Comparison of ENCODE assay signal across 11 cellular contexts in the genomic region with DNA sequence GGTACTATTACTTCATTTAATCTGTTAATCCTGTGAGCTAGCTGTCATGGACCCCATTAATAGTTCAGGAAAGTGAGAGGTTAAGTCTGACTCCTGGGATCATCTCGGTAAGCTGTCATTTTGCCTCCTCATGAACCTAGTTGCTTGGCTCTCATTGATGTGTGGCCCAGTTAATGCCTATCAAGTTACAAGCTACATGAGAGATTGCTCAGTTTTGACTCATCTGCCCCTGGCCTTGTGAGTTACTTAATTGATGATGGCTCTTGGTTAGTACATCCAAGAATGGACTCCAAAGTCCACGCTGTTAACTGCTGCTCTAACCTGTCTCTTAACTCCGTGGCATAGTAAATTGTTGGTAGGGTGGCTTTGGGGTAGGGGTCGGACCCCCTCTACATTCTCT. TPM values are rescaled to one million over a fixed set of nuclear protein-coding genes. Genes with fewer than 3 reads are reported as not detected.
DNase-seq lines count a peak whose midpoint lies in the region; ATAC-seq, FAIRE-seq and TF ChIP-seq lines count a peak whose summit lies in the region.
"Had no signal": no experiment of that assay in that cellular context is flagged by ENCODE, and none has a peak within 500 bp of the region (broad histone marks: within the 10 kb centered on the region; RNA-seq: fewer than 3 reads in every experiment).

No MANE protein-coding gene starts in this region.

- RAD21 ChIA-PET in GM12878 (lab: Charles Lee; ENCODE audit: unreplicated experiment) = no interaction called here

- TF ChIP-seq CTCF in GM12878 (IDR thresholded peaks at IDR 0.05 in 2 of 3, conservative IDR thresholded peaks at IDR 0.05 in 1 of 3; ENCODE audit: control insufficient read depth in 2 of 3, extremely low read depth in 1 of 3, insufficient read depth in 1 of 3, low read depth in 3 of 3, low read length in 3 of 3) (no peak), right lobe of liver (IDR thresholded peaks at IDR 0.05) (no peak)

- peaks cover 96% of the 10 kb centered on the region for H3K4me1 ChIP-seq in BLaER1
- peaks cover 39% of the 10 kb centered on the region for H3K4me1 ChIP-seq in GM12878 (ENCODE audit: control insufficient read depth, insufficient read depth, low read length)
- peaks cover 0 to 54% (median 16%) of the 10 kb centered on the region in 4 donors for H3K4me1 ChIP-seq in right lobe of liver

- no peak for TF ChIP-seq RAD21 in GM12878 (IDR thresholded peaks at IDR 0.05; ENCODE audit: insufficient read depth, low read depth, low read length)

- peak; percentile 23 for FAIRE-seq in HTR-8/SVneo (lab: Jason Lieb, UNC)
- FAIRE-seq in GM12878 (lab: Jason Lieb, UNC) = no peak

- H3K4me3 ChIP-seq in BLaER1 = no peak overlapping the region
- H3K4me3 ChIP-seq in GM12878 = no peak overlapping the region
- no peak overlapping the region for H3K4me3 ChIP-seq in right lobe of liver
- H3K4me3 ChIP-seq: neural progenitor cell had no signal

- CTCF ChIA-PET in GM12878 (lab: Yijun Ruan, JAX) = interaction anchor here (1.4 kb wide), 2 partner anchors 12 to 128 kb away, joined by 3 read pairs; no protein-coding TSS in a partner anchor

- SMC1A ChIA-PET in GM12878 (lab: Charles Lee; ENCODE audit: uncharacterized antibody, unreplicated experiment) = no interaction called here

- TF ChIP-seq POLR2A in GM12878 (IDR thresholded peaks at IDR 0.05; ENCODE audit: low read depth, low read length) (no peak; the same call in 1 of the 2 replicates), right lobe of liver (IDR thresholded peaks at IDR 0.05) (no peak)

- TF ChIP-seq EP300 in GM12878 (IDR thresholded peaks at IDR 0.05; ENCODE audit: borderline replicate concordance in 1 of 2, control insufficient read depth in 1 of 2, low read depth in 2 of 2, low read length in 2 of 2) = no peak

- DNase-seq in HTR-8/SVneo (ENCODE audit: insufficient read length, low spot score) = peak; percentile 75
- no peak for DNase-seq in GM12878 (ENCODE audit: low read depth, low spot score)
- no peak for DNase-seq in right lobe of liver
- DNase-seq in globus pallidus (ENCODE audit: low spot score) = no peak
- DNase-seq in pons (ENCODE audit: low spot score) = no peak
- DNase-seq: activated naive CD4-positive, alpha-beta T cell; NCI-H2227 treated with DMSO at 0.1 percent for 48 hours had no signal

- intact Hi-C loops in GM12878 (cut with micrococcal nuclease; ENCODE audit: unreplicated experiment) = no loop called here
- intact Hi-C loops in right lobe of liver (cut with DNase I) = no loop called here

- in situ Hi-C loops in GM12878 (cut with MboI) = no loop called here

- H3K4me2 ChIP-seq in BLaER1 (peak overlapping the region; percentile 68), GM12878 (ENCODE audit: control insufficient read depth, insufficient read depth) (no peak overlapping the region)
- H3K4me2 ChIP-seq: neural progenitor cell had no signal

- H3K36me3 ChIP-seq in BLaER1 = peaks cover 62% of the 10 kb centered on the region
- peaks cover 2 to 4% of the 10 kb centered on the region in 2 experiments for H3K36me3 ChIP-seq in GM12878 (ENCODE audit: control insufficient read depth in 2 of 2, insufficient read depth in 2 of 2, low read length in 1 of 2)
- no peaks in the 10 kb centered on the region for H3K36me3 ChIP-seq in right lobe of liver
- H3K36me3 ChIP-seq: neural progenitor cell had no signal

- H3K27ac ChIP-seq in BLaER1 = no peak overlapping the region
- no peak overlapping the region for H3K27ac ChIP-seq in GM12878 (ENCODE audit: control insufficient read depth, insufficient read depth)
- no peak overlapping the region for H3K27ac ChIP-seq in right lobe of liver
- H3K27ac ChIP-seq: neural progenitor cell had no signal

- ATAC-seq in GM12878 (peak; percentile 10; the same call in 1 of the 3 replicates), right lobe of liver (peak; percentile 32 to 79 (median 64)), HG03457 (IDR thresholded peaks at IDR 0.05; ENCODE audit: unreplicated experiment) (no peak), HG02798 (IDR thresholded peaks at IDR 0.05; ENCODE audit: poor library complexity, unreplicated experiment) (no peak)

- WGBS in GM12878 (ENCODE audit: insufficient coverage, insufficient replicate concordance, low lambda C conversion rate, missing lambda C conversion rate) = 96% methylated on average over 4 of the region's 4 CpGs
- WGBS in right lobe of liver (ENCODE audit: insufficient coverage, low coverage, low lambda C conversion rate, missing lambda C conversion rate) = 40% methylated on average over 4 of the region's 4 CpGs

- H4K20me1 ChIP-seq in BLaER1 (peaks cover 100% of the 10 kb centered on the region), GM12878 (ENCODE audit: control insufficient read depth, insufficient read depth) (peaks cover 17% of the 10 kb centered on the region)

- H3K27me3 ChIP-seq in BLaER1 (no peaks in the 10 kb centered on the region), GM12878 (replicated peaks in 1 of 2; ENCODE audit: control insufficient read depth in 2 of 2, insufficient read depth in 2 of 2, low read length in 1 of 2) (no peaks in the 10 kb centered on the region), right lobe of liver (no peaks in the 10 kb centered on the region)
- H3K27me3 ChIP-seq: neural progenitor cell had no signal

- POLR2A ChIA-PET in GM12878 (lab: Charles Lee) = no interaction called here

- H3K79me2 ChIP-seq in GM12878 (ENCODE audit: control insufficient read depth, insufficient read depth, low read length) = peaks cover 95% of the 10 kb centered on the region

- BruUV-seq in GM12878 (replicated peaks; lab: Mats Ljungman, UMichigan) = no TSS peak

- H3K9ac ChIP-seq in BLaER1 = no peak overlapping the region
- H3K9ac ChIP-seq in GM12878 (ENCODE audit: control insufficient read depth, insufficient read depth, low read length) = no peak overlapping the region
- H3K9ac ChIP-seq: neural progenitor cell had no signal

- H3K9me3 ChIP-seq in BLaER1 (no peaks in the 10 kb centered on the region), GM12878 (replicated peaks; ENCODE audit: control insufficient read depth, insufficient read depth, low read length) (no peaks in the 10 kb centered on the region), right lobe of liver (no peaks in the 10 kb centered on the region)

- no peak overlapping the region for H2AFZ ChIP-seq in GM12878 (ENCODE audit: control insufficient read depth, low read depth, low read length)
- H2AFZ ChIP-seq: neural progenitor cell had no signal

TF ChIP-seq in GM12878, 131 proteins besides CTCF, POLR2A, EP300 and RAD21 (continues in another document):
- no peak for TF ChIP-seq SMC3 (IDR thresholded peaks at IDR 0.05; ENCODE audit: borderline replicate concordance, low read length)
- TF ChIP-seq ZNF687 (IDR thresholded peaks at IDR 0.05) = no peak
- TF ChIP-seq MTA2 (IDR thresholded peaks at IDR 0.05; ENCODE audit: low read depth) = no peak
- TF ChIP-seq, protein P1, sequence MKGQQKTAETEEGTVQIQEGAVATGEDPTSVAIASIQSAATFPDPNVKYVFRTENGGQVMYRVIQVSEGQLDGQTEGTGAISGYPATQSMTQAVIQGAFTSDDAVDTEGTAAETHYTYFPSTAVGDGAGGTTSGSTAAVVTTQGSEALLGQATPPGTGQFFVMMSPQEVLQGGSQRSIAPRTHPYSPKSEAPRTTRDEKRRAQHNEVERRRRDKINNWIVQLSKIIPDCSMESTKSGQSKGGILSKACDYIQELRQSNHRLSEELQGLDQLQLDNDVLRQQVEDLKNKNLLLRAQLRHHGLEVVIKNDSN (IDR thresholded peaks at IDR 0.05; ENCODE audit: borderline replicate concordance, extremely low read length, insufficient read depth, low read depth, low read length) = no peak

RNA-seq across cellular contexts. Expression of gene LARP1, which starts 23.9 kb away (rescaled TPM):
- 116 and 118 TPM in 2 replicates for total RNA-seq in GM12878 (2013; cell fraction: nucleolus; rRNA removed)
- total RNA-seq in GM12878 (2014; rRNA removed) (54.0 and 63.2 TPM in 2 replicates), GM12878 (2014; rRNA removed; fragmentation: Illumina TruSeq; extraction: Trizol) (59.8 and 63.1 TPM in 2 replicates), GM12878 (2021) (219 and 227 TPM in 2 replicates), right lobe of liver (10 to 100 TPM; 58.2 to 85.7 (median 73.0) TPM)
- 45.4 TPM for polyA plus RNA-seq in GM12878 (2011; ENCODE audit: low read depth)
- polyA plus RNA-seq in GM12878 (2011; rRNA removed) (30.0 and 58.4 TPM in 2 replicates), GM12878 (2014; fragmentation: Illumina TruSeq; extraction: Trizol) (132 and 140 TPM in 2 replicates), GM12878 (2014; fragmentation: Nextera tagmentation; extraction: Ambion mirVana) (10 to 100 TPM; 22.6 to 39.3 TPM), GM12878 (2014; rRNA removed) (83.7 and 90.5 TPM in 2 replicates), GM12878 (2016; fragmentation: Nextera tagmentation; extraction: Ambion mirVana) (10 to 100 TPM; 30.0 to 34.3 TPM)
- polyA plus RNA-seq in GM12878 (2011; cell fraction: cytosol; rRNA removed) = 42.4 and 55.8 TPM in 2 replicates
- 99.6 and 121 TPM in 2 replicates for polyA plus RNA-seq in GM12878 (2011; cell fraction: nucleus; rRNA removed)
- 57.6 and 61.3 TPM in 2 replicates for polyA plus RNA-seq in GM12878 (2012)
- 67.0 and 86.7 TPM in 2 replicates for polyA minus RNA-seq in GM12878 (2011; rRNA and poly(A)+ RNA removed)
- polyA minus RNA-seq in GM12878 (2011; cell fraction: cytosol; rRNA and poly(A)+ RNA removed) = 44.5 and 48.9 TPM in 2 replicates
- 58.8 and 110 TPM in 2 replicates for polyA minus RNA-seq in GM12878 (2011; cell fraction: nucleus; rRNA and poly(A)+ RNA removed)

Comparison
In these comparisons a context has a peak if more than half of its experiments do, and no peak if none do; other contexts are left out.
1. ATAC-seq: peak in GM12878 (single experiment) and right lobe of liver (4 of 4); none in HG03457 (single experiment) and HG02798 (single experiment).